ENCODE assay signal across 8 cellular contexts in the genomic region with DNA sequence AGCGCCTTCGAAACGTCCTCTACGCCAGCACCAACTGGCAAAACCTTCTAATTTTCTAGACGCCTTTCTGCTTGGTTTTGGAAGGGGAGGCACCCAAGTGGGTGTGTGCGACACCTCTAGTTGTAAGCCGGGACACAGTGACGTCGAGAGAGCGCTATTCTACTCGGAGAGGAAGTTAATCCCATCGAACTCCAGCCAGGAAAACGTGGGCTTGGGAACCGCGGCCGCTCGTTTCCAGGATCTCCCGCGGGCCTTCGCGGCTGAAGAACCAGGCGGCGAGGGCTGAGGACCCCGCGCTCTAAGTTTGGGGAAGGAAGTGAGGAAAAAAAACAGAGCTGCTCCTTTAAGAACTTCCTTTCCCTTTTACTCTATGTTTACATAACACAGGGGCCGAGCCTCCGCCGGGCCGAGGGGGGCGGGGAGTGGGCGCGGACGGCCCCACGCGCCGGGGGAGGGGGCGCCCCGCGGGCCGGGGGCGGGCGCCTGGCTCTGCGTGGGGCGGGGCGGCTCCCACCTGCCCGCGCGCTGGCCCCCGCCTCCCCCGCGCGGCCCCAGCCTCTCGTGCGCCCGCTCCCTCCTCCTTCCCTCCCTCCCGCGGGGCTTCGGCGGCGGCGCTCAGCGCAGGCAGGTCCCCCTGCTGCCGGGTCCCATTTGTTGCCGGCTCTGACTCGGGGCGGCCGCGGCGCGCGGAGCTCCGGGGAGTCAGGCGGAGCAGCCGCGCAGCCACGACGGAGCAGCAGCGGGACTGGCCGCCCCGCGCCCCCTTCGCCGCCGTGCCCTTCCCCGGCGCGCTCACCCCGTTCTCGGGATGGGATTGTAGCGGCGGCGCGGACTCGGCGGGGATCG.
DNase-seq lines count a peak whose midpoint lies in the region; ATAC-seq and TF ChIP-seq lines count a peak whose summit lies in the region.

A gene with protein sequence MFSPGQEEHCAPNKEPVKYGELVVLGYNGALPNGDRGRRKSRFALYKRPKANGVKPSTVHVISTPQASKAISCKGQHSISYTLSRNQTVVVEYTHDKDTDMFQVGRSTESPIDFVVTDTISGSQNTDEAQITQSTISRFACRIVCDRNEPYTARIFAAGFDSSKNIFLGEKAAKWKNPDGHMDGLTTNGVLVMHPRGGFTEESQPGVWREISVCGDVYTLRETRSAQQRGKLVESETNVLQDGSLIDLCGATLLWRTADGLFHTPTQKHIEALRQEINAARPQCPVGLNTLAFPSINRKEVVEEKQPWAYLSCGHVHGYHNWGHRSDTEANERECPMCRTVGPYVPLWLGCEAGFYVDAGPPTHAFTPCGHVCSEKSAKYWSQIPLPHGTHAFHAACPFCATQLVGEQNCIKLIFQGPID (plus strand): TSS at position 647 of the 846 bp plus-strand sequence. CDS start 250 bp downstream, outside the sequence.

- ATAC-seq in HG03103 (IDR thresholded peaks at IDR 0.05; ENCODE audit: low read depth, unreplicated experiment) = peak; percentile 66

- TF ChIP-seq CTCF in choroid plexus epithelial cell (conservative IDR thresholded peaks at IDR 0.05; ENCODE audit: low read depth, low read length) = peak; percentile 33

- no peaks in the 10 kb centered on the region for H3K27me3 ChIP-seq in layer of hippocampus (ENCODE audit: control insufficient read depth, insufficient read depth, low read length)

- peak; percentile 34 for DNase-seq in NCI-H1694 treated with DMSO at 0.1 percent for 48 hours (lab: John Stamatoyannopoulos, UW)
- no peak for DNase-seq in NCI-H1694 (lab: John Stamatoyannopoulos, UW)
- peak; percentile 82 for DNase-seq in NCI-H345 treated with DMSO at 0.1 percent for 48 hours (lab: John Stamatoyannopoulos, UW; ENCODE audit: unreplicated experiment)
- DNase-seq in activated CD4-positive, alpha-beta T cell treated with anti-CD3 and anti-CD28 coated beads for 4 hours = peak; percentile 79 to 80
- peak; percentile 71 for DNase-seq in choroid plexus epithelial cell (ENCODE audit: low read depth)
- DNase-seq in stimulated activated CD4-positive, alpha-beta T cell treated with anti-CD3 and anti-CD28 coated beads, Interleukin-1b, Interleukin-23, amount 100 ng/mL, for 1 hour (ENCODE audit: low read depth in 2 of 2) = peak; percentile 38 to 59

- peak within 1 kb of the TSS; percentile 76 for H3K4me3 ChIP-seq in choroid plexus epithelial cell (ENCODE audit: low read depth, low read length)

- peak within 1 kb of the TSS; percentile 87 for H3K27ac ChIP-seq in layer of hippocampus (ENCODE audit: low read depth, low read length)
